8 cellular contexts compared by ENCODE assay signal in the genomic region with DNA sequence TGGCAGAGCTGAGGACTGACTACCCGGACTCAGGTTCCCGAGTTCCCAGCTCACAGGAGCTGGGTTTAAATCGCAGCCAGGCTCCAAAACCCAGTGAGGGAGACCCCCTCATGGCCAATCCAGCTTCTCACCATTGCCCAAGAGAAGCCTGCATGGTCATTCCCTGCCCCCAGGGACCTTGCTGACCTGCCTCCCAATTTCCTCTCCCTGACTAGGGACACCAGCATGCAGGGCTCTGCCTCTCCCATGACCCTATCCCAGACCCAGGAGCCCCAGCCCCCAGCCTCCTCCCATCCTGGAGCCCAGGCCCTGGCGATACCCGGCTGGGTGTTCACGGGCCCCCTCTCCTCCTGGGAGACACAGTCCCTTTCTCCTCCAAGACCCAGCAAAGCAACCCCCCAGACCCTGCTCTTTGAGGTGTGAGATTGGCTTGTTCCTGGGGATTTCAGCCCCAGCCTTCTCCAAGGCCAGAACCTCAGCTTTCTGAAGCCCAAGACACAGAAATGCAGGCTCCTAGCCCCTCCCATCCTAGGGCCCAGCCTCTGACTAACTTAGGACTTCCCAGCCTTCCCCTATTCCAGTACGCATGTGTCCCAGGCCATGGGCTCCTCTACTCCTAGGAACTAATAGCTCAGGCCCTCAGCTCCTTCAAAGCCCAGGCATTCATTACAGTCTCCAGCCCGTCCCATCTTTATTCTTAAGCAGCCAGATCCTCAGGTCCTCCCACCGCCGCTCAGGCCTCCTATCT. TPM values are rescaled to one million over a fixed set of nuclear protein-coding genes. Genes with fewer than 3 reads are reported as not detected.
DNase-seq lines count a peak whose midpoint lies in the region; ATAC-seq and TF ChIP-seq lines count a peak whose summit lies in the region.

No MANE protein-coding gene starts in this region.

- no peaks in the 10 kb centered on the region for H3K27me3 ChIP-seq in CD4-positive, alpha-beta T cell (ENCODE audit: control insufficient read depth, insufficient read depth, low read length)
- no peaks in the 10 kb centered on the region for H3K27me3 ChIP-seq in HUES48 (ENCODE audit: control insufficient read depth, insufficient read depth, low read length)

- peak overlapping the region; percentile 90 for H3K27ac Mint-ChIP-seq in CD4-positive, alpha-beta T cell
- H3K27ac Mint-ChIP-seq in activated T-cell treated with anti-CD3 and anti-CD28 coated beads, Interleukin-2, amount 50 U/mL, for 72 hours: peak overlapping the region; percentile 34

- intact Hi-C loops in CD4-positive, alpha-beta T cell (cut with DNase I, micrococcal nuclease): loop anchor here (2.0 to 10.0 kb wide), 9 partner anchors 27 to 627 kb away; a partner anchor contains a TSS

- no peaks in the 10 kb centered on the region for H3K9me3 Mint-ChIP-seq in CD4-positive, alpha-beta T cell
- H3K9me3 Mint-ChIP-seq in activated T-cell treated with anti-CD3 and anti-CD28 coated beads, Interleukin-2, amount 50 U/mL, for 72 hours: no peaks in the 10 kb centered on the region

- no peaks in the 10 kb centered on the region for H3K9me3 ChIP-seq in CD4-positive, alpha-beta T cell (ENCODE audit: control insufficient read depth, low read length)
- H3K9me3 ChIP-seq in HUES48 (ENCODE audit: control insufficient read depth, insufficient read depth, low read length): no peaks in the 10 kb centered on the region

- peaks cover 39% of the 10 kb centered on the region for H3K36me3 Mint-ChIP-seq in CD4-positive, alpha-beta T cell (ENCODE audit: low read depth)
- peaks cover 7 to 8% of the 10 kb centered on the region in 2 donors for H3K36me3 Mint-ChIP-seq in activated T-cell treated with anti-CD3 and anti-CD28 coated beads, Interleukin-2, amount 50 U/mL, for 72 hours (ENCODE audit: insufficient read depth in 2 of 2)

- peaks cover 7% of the 10 kb centered on the region; the same call in 1 of the 2 replicates for H3K4me1 ChIP-seq in HUES48 (ENCODE audit: control insufficient read depth, insufficient read depth, low read length)

- no peak for TF ChIP-seq CTCF in CD4-positive, alpha-beta T cell (IDR thresholded peaks at IDR 0.05)

- no peak for ATAC-seq in CD4-positive, alpha-beta T cell (ENCODE audit: poor library complexity)
- ATAC-seq in activated T-cell treated with anti-CD3 and anti-CD28 coated beads, Interleukin-2, amount 50 U/mL, for 72 hours (replicated peaks in 1 of 2): no peak
- ATAC-seq in GM21529 (IDR thresholded peaks at IDR 0.05; ENCODE audit: unreplicated experiment) (no peak), GM21526 (IDR thresholded peaks at IDR 0.05; ENCODE audit: low FRiP score, unreplicated experiment) (no peak)

- peak overlapping the region; percentile 79 for H3K4me3 ChIP-seq in HUES48 (ENCODE audit: low read depth, low read length)

- CTCF ChIA-PET in CD4-positive, alpha-beta T cell (lab: Charles Lee): interaction anchor here (0.5 to 2.4 kb wide), 4 partner anchors 21 to 106 kb away, joined by 3 to 15 read pairs (median 9); no protein-coding TSS in a partner anchor

- H3K36me3 ChIP-seq in HUES48 (ENCODE audit: control insufficient read depth, insufficient read depth, low read length): peaks cover 26% of the 10 kb centered on the region

- H3K27me3 Mint-ChIP-seq in CD4-positive, alpha-beta T cell: no peaks in the 10 kb centered on the region
- no peaks in the 10 kb centered on the region for H3K27me3 Mint-ChIP-seq in activated T-cell treated with anti-CD3 and anti-CD28 coated beads, Interleukin-2, amount 50 U/mL, for 72 hours (ENCODE audit: low read depth)

- no peak for DNase-seq in CD4-positive, alpha-beta T cell
- no peak for DNase-seq in activated T-cell treated with anti-CD3 and anti-CD28 coated beads, Interleukin-2, amount 50 U/mL, for 72 hours
- DNase-seq in glomerular visceral epithelial cell (ENCODE audit: extremely low spot score): peak; percentile 79
- peak; percentile 12 for DNase-seq in occipital lobe (lab: John Stamatoyannopoulos, UW)
- no peak for DNase-seq in NCI-H2171 (lab: John Stamatoyannopoulos, UW)

- POLR2A ChIA-PET in CD4-positive, alpha-beta T cell (lab: Charles Lee): interaction anchor here (0.8 to 3.3 kb wide), 4 partner anchors 25 to 346 kb away, joined by 4 to 41 read pairs (median 12); a partner anchor contains a TSS

- H3K4me1 Mint-ChIP-seq in CD4-positive, alpha-beta T cell (ENCODE audit: low read depth): peaks cover 38% of the 10 kb centered on the region
- peaks cover 51% of the 10 kb centered on the region for H3K4me1 Mint-ChIP-seq in activated T-cell treated with anti-CD3 and anti-CD28 coated beads, Interleukin-2, amount 50 U/mL, for 72 hours (ENCODE audit: low read depth)

- H3K4me3 Mint-ChIP-seq in CD4-positive, alpha-beta T cell: peak overlapping the region; percentile 92
- peak overlapping the region; percentile 90 to 99 for H3K4me3 Mint-ChIP-seq in activated T-cell treated with anti-CD3 and anti-CD28 coated beads, Interleukin-2, amount 50 U/mL, for 72 hours

- H3K9ac ChIP-seq in HUES48 (ENCODE audit: low read depth, low read length): peak overlapping the region; percentile 33; the same call in 1 of the 2 replicates

- no peak overlapping the region for H3K27ac ChIP-seq in CD4-positive, alpha-beta T cell (ENCODE audit: low read depth, low read length)
- peak overlapping the region; percentile 85 for H3K27ac ChIP-seq in HUES48 (ENCODE audit: low read depth, low read length)

RNA-seq across cellular contexts. Expression of a gene that starts 1.1 kb away (rescaled TPM):
- total RNA-seq in CD4-positive, alpha-beta T cell: 10 to 100 TPM; 13.2 to 14.1 TPM
- 10 to 100 TPM; 25.9 to 29.4 TPM for total RNA-seq in activated T-cell treated with anti-CD3 and anti-CD28 coated beads, Interleukin-2, amount 50 U/mL, for 72 hours
- total RNA-seq in occipital lobe: 14.2 TPM

RNA-seq across cellular contexts. Expression of a gene that starts 1.7 kb away (rescaled TPM):
- 10 to 100 TPM; 10.7 to 12.3 TPM for total RNA-seq in CD4-positive, alpha-beta T cell
- total RNA-seq in activated T-cell treated with anti-CD3 and anti-CD28 coated beads, Interleukin-2, amount 50 U/mL, for 72 hours: 10 to 100 TPM; 83.4 to 92.5 TPM
- total RNA-seq in occipital lobe: 81.4 TPM

RNA-seq across cellular contexts. Expression of a gene that starts 24.9 kb away (rescaled TPM):
- total RNA-seq in CD4-positive, alpha-beta T cell: not detected
- total RNA-seq in activated T-cell treated with anti-CD3 and anti-CD28 coated beads, Interleukin-2, amount 50 U/mL, for 72 hours: not detected
- total RNA-seq in occipital lobe: not detected

RNA-seq across cellular contexts. Expression of a gene that starts 26.9 kb away (rescaled TPM):
- 100 to 1,000 TPM; 616 to 627 TPM for total RNA-seq in CD4-positive, alpha-beta T cell
- total RNA-seq in activated T-cell treated with anti-CD3 and anti-CD28 coated beads, Interleukin-2, amount 50 U/mL, for 72 hours: 100 to 1,000 TPM; 681 to 811 TPM
- 677 TPM for total RNA-seq in occipital lobe

RNA-seq across cellular contexts. Expression of a gene that starts 32.1 kb away (rescaled TPM):
- not detected for total RNA-seq in CD4-positive, alpha-beta T cell
- not detected for total RNA-seq in activated T-cell treated with anti-CD3 and anti-CD28 coated beads, Interleukin-2, amount 50 U/mL, for 72 hours
- not detected for total RNA-seq in occipital lobe

Comparison
In these comparisons a context has a peak if more than half of its experiments do, and no peak if none do; other contexts are left out.
1. DNase-seq: peak in glomerular visceral epithelial cell (single experiment) and occipital lobe (single experiment); none in CD4-positive, alpha-beta T cell (0 of 10), activated T-cell treated with anti-CD3 and anti-CD28 coated beads, Interleukin-2, amount 50 U/mL, for 72 hours (0 of 2) and NCI-H2171 (single experiment).